19 cellular contexts compared by ENCODE assay signal in the genomic region with DNA sequence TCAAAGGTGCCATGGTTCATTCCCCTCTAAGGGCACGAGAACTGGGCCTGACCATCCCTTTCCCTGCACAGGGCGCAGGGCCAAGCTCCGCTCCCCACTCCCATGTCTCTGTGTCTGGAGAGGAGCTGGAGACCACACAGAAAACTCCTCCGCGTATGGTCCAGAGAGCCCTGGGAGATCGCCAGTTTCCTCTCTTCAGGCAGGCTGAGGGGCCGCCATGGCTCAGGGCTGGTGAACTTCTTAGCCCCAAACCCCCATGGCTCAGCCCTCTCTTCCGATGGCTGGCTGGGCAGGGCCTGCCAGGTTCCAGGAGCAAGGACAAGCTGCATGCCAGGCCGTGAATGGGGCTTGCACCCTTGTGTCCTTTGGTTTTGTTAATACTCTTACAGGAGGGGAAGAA.
"Had no signal": no experiment of that assay in that cellular context is flagged by ENCODE, and none has a peak within 500 bp of the region (broad histone marks: within the 10 kb centered on the region; RNA-seq: fewer than 3 reads in every experiment).

No MANE protein-coding gene starts in this region.

- H3K79me2 ChIP-seq: parathyroid adenoma had no signal

- H3K4me3 Mint-ChIP-seq: activated naive CD8-positive, alpha-beta T cell treated with anti-CD3 and anti-CD28 coated beads, Interleukin-2, amount 10 ng/mL, durations not matched to agents 7 days and 5 days; brain; central memory CD8-positive, alpha-beta T cell; naive thymus-derived CD8-positive, alpha-beta T cell; WTC11 had no signal

- DNase-seq: activated CD4-positive, alpha-beta T cell treated with anti-CD3 and anti-CD28 coated beads for 4 hours; activated naive CD4-positive, alpha-beta T cell; activated naive CD8-positive, alpha-beta T cell treated with anti-CD3 and anti-CD28 coated beads, Interleukin-2, amount 10 ng/mL, durations not matched to agents 7 days and 5 days; effector CD8-positive, alpha-beta T cell; foreskin keratinocyte; glutamatergic neuron; lower lobe of right lung; naive thymus-derived CD8-positive, alpha-beta T cell; retina; stimulated activated CD4-positive, alpha-beta T cell treated with anti-CD3 and anti-CD28 coated beads, Interleukin-4, amount 100 ng/mL, for 24 hours; stimulated activated naive CD4-positive, alpha-beta T cell treated with Interleukin-2 at 50 U/mL for 16 hours; upper lobe of right lung had no signal

- H3K27me3 Mint-ChIP-seq: brain; central memory CD8-positive, alpha-beta T cell had no signal

- H3K27ac Mint-ChIP-seq: activated naive CD8-positive, alpha-beta T cell treated with anti-CD3 and anti-CD28 coated beads, Interleukin-2, amount 10 ng/mL, durations not matched to agents 7 days and 5 days; brain had no signal

- H3K4me3 ChIP-seq: lower lobe of right lung, skin epidermis, suprapubic skin, upper lobe of right lung had no signal

- FAIRE-seq: TTC549 had no signal

- H3K27me3 ChIP-seq: foreskin keratinocyte, suprapubic skin, upper lobe of right lung had no signal

- H3K36me3 ChIP-seq: lower lobe of right lung, suprapubic skin, upper lobe of right lung had no signal

- H3K9me3 Mint-ChIP-seq: activated naive CD8-positive, alpha-beta T cell treated with anti-CD3 and anti-CD28 coated beads, Interleukin-2, amount 10 ng/mL, durations not matched to agents 7 days and 5 days; central memory CD8-positive, alpha-beta T cell had no signal

- H2AFZ ChIP-seq: parathyroid adenoma had no signal

- H3K9ac ChIP-seq: parathyroid adenoma had no signal

- H3K9me3 ChIP-seq: lower lobe of right lung, upper lobe of right lung had no signal

- H3K4me1 Mint-ChIP-seq: brain; central memory CD8-positive, alpha-beta T cell; naive thymus-derived CD8-positive, alpha-beta T cell had no signal

- H3K4me1 ChIP-seq: foreskin keratinocyte, lower lobe of right lung, parathyroid adenoma, suprapubic skin, upper lobe of right lung had no signal

- ATAC-seq: foreskin keratinocyte; naive thymus-derived CD8-positive, alpha-beta T cell had no signal

- H3K36me3 Mint-ChIP-seq: activated naive CD8-positive, alpha-beta T cell treated with anti-CD3 and anti-CD28 coated beads, Interleukin-2, amount 10 ng/mL, durations not matched to agents 7 days and 5 days; naive thymus-derived CD8-positive, alpha-beta T cell had no signal

- H3K27ac ChIP-seq: foreskin keratinocyte, lower lobe of right lung, parathyroid adenoma, skin epidermis, suprapubic skin, upper lobe of right lung had no signal
